In the genomic region with DNA sequence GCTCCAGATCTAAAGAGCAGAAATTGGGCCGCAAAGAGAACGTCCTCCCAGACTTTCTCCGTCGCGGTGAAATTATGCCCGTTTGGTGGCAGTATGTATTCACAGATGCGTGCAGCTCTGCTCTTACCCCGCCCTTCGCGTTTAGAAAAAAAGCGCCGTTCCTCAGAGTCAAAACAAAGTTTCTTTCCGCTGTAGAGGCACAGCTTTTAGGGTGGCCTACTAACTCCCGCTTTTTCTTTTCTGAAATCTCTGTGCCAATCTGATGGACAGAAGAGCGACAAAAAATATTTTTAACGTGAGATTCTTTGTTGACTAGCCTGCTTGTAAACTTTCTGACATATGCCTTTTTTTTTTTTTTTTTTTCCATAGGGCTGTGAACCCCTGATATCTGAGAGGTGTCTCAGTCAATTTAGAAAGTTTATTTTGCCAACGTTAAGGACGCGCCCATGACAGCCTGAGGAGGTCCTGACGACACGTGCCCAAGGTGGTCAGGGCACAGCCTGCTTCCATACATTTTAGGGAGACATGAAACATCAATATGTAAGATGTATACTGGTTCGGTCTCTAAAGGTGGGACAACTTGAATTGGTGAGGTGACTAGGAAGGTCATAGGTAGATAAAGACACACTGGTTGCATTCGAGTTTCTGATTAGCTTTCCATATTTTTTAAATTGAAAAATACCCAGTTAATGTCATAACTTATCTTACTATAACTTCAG, we compare ENCODE assay signal across 8 cellular contexts. TPM values are rescaled to one million over a fixed set of nuclear protein-coding genes. Genes with fewer than 3 reads are reported as not detected.
DNase-seq lines count a peak whose midpoint lies in the region; ATAC-seq and TF ChIP-seq lines count a peak whose summit lies in the region.
"Not testable (repeated sequence)": the region's sequence is repeated elsewhere in the genome, so short reads cannot be mapped to it uniquely, and the experiment has no call there.

No MANE protein-coding gene starts in this region.

- not testable (repeated sequence) for H3K4me1 Mint-ChIP-seq in activated naive CD4-positive, alpha-beta T cell treated with anti-CD3 and anti-CD28 coated beads for 36 hours (ENCODE audit: low read depth)
- peaks cover 16% of the 10 kb centered on the region for H3K4me1 Mint-ChIP-seq in neural crest cell

- peak; percentile 50 for DNase-seq in Jurkat, Clone E6-1 (ENCODE audit: low read depth, low spot score)
- DNase-seq in SJSA1 (ENCODE audit: low read depth in 1 of 2, low spot score in 2 of 2), result peak in 1 of 2 experiments; percentile 33
- DNase-seq in activated naive CD4-positive, alpha-beta T cell treated with anti-CD3 and anti-CD28 coated beads for 36 hours, result peak; percentile 67
- peak; percentile 1 for DNase-seq in fibroblast of the conjunctiva (ENCODE audit: low read depth)
- DNase-seq in neural crest cell (ENCODE audit: low read depth, low spot score), result not testable (repeated sequence)
- DNase-seq in thyroid gland, result peak; percentile 12 to 17

- H3K36me3 Mint-ChIP-seq in activated naive CD4-positive, alpha-beta T cell treated with anti-CD3 and anti-CD28 coated beads for 36 hours (ENCODE audit: low read depth); neural crest cell (ENCODE audit: low read depth): not testable (repeated sequence)

- H3K27ac ChIP-seq in SJSA1 (peak overlapping the region; percentile 45; the same call in 1 of the 2 replicates), thyroid gland (peak overlapping the region; percentile 57 to 83 (median 65))

- peak overlapping the region; percentile 73 for H3K4me3 Mint-ChIP-seq in activated naive CD4-positive, alpha-beta T cell treated with anti-CD3 and anti-CD28 coated beads for 36 hours
- peak overlapping the region; percentile 83 for H3K4me3 Mint-ChIP-seq in neural crest cell

- H3K27ac Mint-ChIP-seq in activated naive CD4-positive, alpha-beta T cell treated with anti-CD3 and anti-CD28 coated beads for 36 hours, result peak overlapping the region; percentile 92
- peak overlapping the region; percentile 84 for H3K27ac Mint-ChIP-seq in neural crest cell (ENCODE audit: unreplicated experiment)

- not testable (repeated sequence) for H3K36me3 ChIP-seq in SJSA1, thyroid gland

- not testable (repeated sequence) for TF ChIP-seq POLR2A in thyroid gland (IDR thresholded peaks at IDR 0.05)

- H3K27me3 ChIP-seq in SJSA1 (replicated peaks); thyroid gland: not testable (repeated sequence)

- not testable (repeated sequence) for H3K9me3 ChIP-seq in SJSA1 (replicated peaks); thyroid gland

- H3K27me3 Mint-ChIP-seq in activated naive CD4-positive, alpha-beta T cell treated with anti-CD3 and anti-CD28 coated beads for 36 hours (ENCODE audit: low read depth); neural crest cell (ENCODE audit: low read depth): not testable (repeated sequence)

- 6 to 20% methylated on average over 3 to 4 of the region's 23 CpGs for WGBS in thyroid gland, 2 donors

- not testable (repeated sequence) for H3K9me3 Mint-ChIP-seq in activated naive CD4-positive, alpha-beta T cell treated with anti-CD3 and anti-CD28 coated beads for 36 hours; neural crest cell

- peak overlapping the region; percentile 37 for H3K4me3 ChIP-seq in Jurkat, Clone E6-1 (ENCODE audit: low read length)
- peak overlapping the region; percentile 17; the same call in 1 of the 2 replicates for H3K4me3 ChIP-seq in SJSA1
- H3K4me3 ChIP-seq in thyroid gland (replicated peaks in 1 of 3), result not testable (repeated sequence)

- ATAC-seq in GM18498 (IDR thresholded peaks at IDR 0.05; ENCODE audit: unreplicated experiment) (peak; percentile 54), HG02571 (IDR thresholded peaks at IDR 0.05; ENCODE audit: unreplicated experiment) (peak; percentile 49)

- not testable (repeated sequence) for TF ChIP-seq CTCF in neural crest cell (conservative IDR thresholded peaks at IDR 0.05); thyroid gland (IDR thresholded peaks at IDR 0.05)

- H3K4me1 ChIP-seq in SJSA1 (replicated peaks) (peaks cover 18% of the 10 kb centered on the region), thyroid gland (peaks cover 18 to 19% of the 10 kb centered on the region in 2 donors)

- CTCF ChIA-PET in activated naive CD4-positive, alpha-beta T cell treated with anti-CD3 and anti-CD28 coated beads for 36 hours (lab: Charles Lee), result not testable (repeated sequence)

- intact Hi-C loops in activated naive CD4-positive, alpha-beta T cell treated with anti-CD3 and anti-CD28 coated beads for 36 hours (cut with micrococcal nuclease), result loop anchor here (5.0 kb wide), 3 partner anchors 107 to 1533 kb away; a partner anchor contains a TSS
- intact Hi-C loops in thyroid gland (cut with DNase I), result not testable (repeated sequence)

RNA-seq across cellular contexts. Expression of a gene that starts 27.1 kb away (rescaled TPM):
- polyA plus RNA-seq in Jurkat, Clone E6-1 (2012; ENCODE audit: insufficient read depth, insufficient read length), result not detected
- total RNA-seq in SJSA1 (2014; rRNA removed; shearing (Covaris generic)), result 14.1 and 17.0 TPM in 2 replicates
- 10 to 100 TPM; 24.3 to 24.6 TPM for total RNA-seq in activated naive CD4-positive, alpha-beta T cell treated with anti-CD3 and anti-CD28 coated beads for 36 hours
- total RNA-seq in neural crest cell, result 30.2 and 30.4 TPM in 2 replicates
- total RNA-seq in thyroid gland, result 10 to 100 TPM in 3 of 4 donors, 1 to 10 TPM in 1; 8.9 to 20.2 (median 15.3) TPM
